20 cellular contexts compared by ENCODE assay signal in genomic region chrX:111431007-111431406, GRCh38. TPM values are rescaled to one million over a fixed set of nuclear protein-coding genes. Genes with fewer than 3 reads are reported as not detected.
A peak's percentile ranks its signal among the peaks of the same experiment; 100 is the strongest.
DNase-seq lines count a peak whose midpoint lies in the region; ATAC-seq and TF ChIP-seq lines count a peak whose summit lies in the region.
"Had no signal": no experiment of that assay in that cellular context is flagged by ENCODE, and none has a peak within 500 bp of the region (broad histone marks: within the 10 kb centered on the region; RNA-seq: fewer than 3 reads in every experiment).

No MANE protein-coding gene starts in this region.

- intact Hi-C loops in lower leg skin (cut with DNase I; ENCODE audit: low total_unique reads) = no loop called here

- no peak for TF ChIP-seq POLR2A in lower leg skin (IDR thresholded peaks at IDR 0.05)

- no peak for ATAC-seq in HG03045 (IDR thresholded peaks at IDR 0.05; ENCODE audit: unreplicated experiment)
- ATAC-seq: GM23338, Right ventricle myocardium inferior had no signal

- WGBS in lower leg skin, 2 donors = 44 to 49% methylated on average over 2 of the region's 2 CpGs

- H3K4me3 ChIP-seq in epithelial cell of esophagus (ENCODE audit: low read length) (no peak overlapping the region), lower leg skin (ENCODE audit: low read depth, poor library complexity, severe bottlenecking) (no peak overlapping the region)
- H3K4me3 ChIP-seq: GM23338 had no signal

- no peak for TF ChIP-seq CTCF in epithelial cell of esophagus (IDR thresholded peaks at IDR 0.05; ENCODE audit: insufficient read depth, low read depth, low read length, missing control alignments)
- no peak for TF ChIP-seq CTCF in lower leg skin (IDR thresholded peaks at IDR 0.05)

- DNase-seq in DMS153 (lab: John Stamatoyannopoulos, UW) = peak; percentile 20
- DNase-seq in DMS153 treated with DMSO at 0.1 percent for 48 hours (lab: John Stamatoyannopoulos, UW; ENCODE audit: unreplicated experiment) = no peak
- DNase-seq in NCI-H146 (lab: John Stamatoyannopoulos, UW) = peak; percentile 64
- DNase-seq in NCI-H2227 treated with DMSO at 0.1 percent for 48 hours (lab: John Stamatoyannopoulos, UW) = peak; percentile 93
- DNase-seq in epithelial cell of esophagus (ENCODE audit: low read depth) = peak; percentile 19
- DNase-seq in NCI-H446 treated with DMSO at 0.1 percent for 48 hours (lab: John Stamatoyannopoulos, UW) = no peak
- no peak for DNase-seq in lower leg skin (ENCODE audit: low spot score in 2 of 2)
- DNase-seq: 8988T, C1 segment of cervical spinal cord, DMS79, GDM1, MV-4-11, NCI-H2029, NCI-H526 treated with DMSO at 0.1 percent for 48 hours, SK-N-SH had no signal

RNA-seq across cellular contexts. Expression of gene DCX, which starts 19.0 kb away (rescaled TPM):
- total RNA-seq in lower leg skin = under 1 TPM in 1 of 4 donors, not detected in 3; 0.10 TPM
- total RNA-seq: HT1080, LHCN-M2, Right ventricle myocardium inferior had no signal

Comparison
In these comparisons a context has a peak if more than half of its experiments do, and no peak if none do; other contexts are left out.
1. DNase-seq: peak in DMS153 (single experiment), NCI-H146 (single experiment), NCI-H2227 treated with DMSO at 0.1 percent for 48 hours (single experiment) and epithelial cell of esophagus (single experiment); none in DMS153 treated with DMSO at 0.1 percent for 48 hours (single experiment), NCI-H446 treated with DMSO at 0.1 percent for 48 hours (single experiment) and lower leg skin (0 of 2).